In the genomic region with DNA sequence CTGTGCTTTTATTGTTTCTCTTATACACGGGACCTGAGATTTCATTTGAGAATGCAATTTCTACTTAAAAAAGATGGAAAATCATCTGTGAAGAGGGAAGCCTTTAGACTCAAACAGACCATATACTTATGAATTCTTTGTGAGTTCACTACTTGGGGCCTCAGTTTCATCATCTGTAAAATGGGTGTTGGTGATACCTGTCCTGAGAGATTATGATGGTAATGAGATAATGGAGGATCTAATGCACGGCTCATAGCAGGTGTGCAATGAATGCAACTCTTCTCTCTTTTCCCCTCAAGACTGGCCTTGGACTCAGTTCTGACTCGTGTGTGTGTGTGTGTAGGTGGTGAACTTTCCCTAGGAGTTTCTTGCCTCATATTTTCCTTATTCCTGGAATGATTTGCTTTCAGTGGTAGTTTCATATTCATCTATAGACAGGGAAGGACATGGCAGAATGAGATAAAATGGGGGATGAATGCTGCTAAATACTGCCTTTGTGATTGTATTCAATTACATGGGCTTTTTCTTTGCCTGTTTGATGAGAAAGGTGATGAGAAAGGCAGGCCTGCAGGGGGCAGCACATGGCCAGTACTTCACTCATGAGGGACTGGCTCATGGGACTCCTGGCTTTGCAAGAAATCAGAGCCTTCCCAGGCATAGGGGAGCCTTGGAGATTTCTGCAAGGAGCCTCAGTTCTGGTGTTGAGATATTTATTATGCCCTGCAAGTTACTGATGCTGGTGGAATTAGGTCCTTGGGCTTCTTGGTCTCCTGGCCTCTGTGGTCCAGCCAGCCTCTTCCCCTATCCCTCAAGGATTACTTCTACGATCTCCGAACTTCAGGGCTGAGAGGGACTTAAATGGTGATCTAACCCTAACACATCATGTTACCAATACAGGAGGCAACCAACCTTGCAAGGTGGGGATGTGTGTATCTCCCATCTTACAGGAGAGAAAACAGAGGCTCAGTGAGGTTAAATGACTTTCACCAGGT, we compare ENCODE assay signal across 8 cellular contexts.
DNase-seq lines count a peak whose midpoint lies in the region; ATAC-seq and TF ChIP-seq lines count a peak whose summit lies in the region.

No MANE protein-coding gene starts in this region.

- intact Hi-C loops in right lobe of liver (cut with DNase I): no loop called here

- H3K4me3 ChIP-seq in choroid plexus epithelial cell (ENCODE audit: low read depth, low read length): no peak overlapping the region
- no peak overlapping the region for H3K4me3 ChIP-seq in right lobe of liver

- no peak for TF ChIP-seq POLR2A in right lobe of liver (IDR thresholded peaks at IDR 0.05)

- ATAC-seq in right lobe of liver: peak; percentile 87 to 98 (median 92)
- ATAC-seq in GM18517 (IDR thresholded peaks at IDR 0.05; ENCODE audit: unreplicated experiment): no peak

- in situ Hi-C loops in ACHN (cut with HindIII; ENCODE audit: low pct_ligation_motif_present, low pct_unique_long_range_greater_than_20kb, low sequenced_read_pairs): no loop called here

- H3K36me3 ChIP-seq in right lobe of liver: no peaks in the 10 kb centered on the region

- H3K27me3 ChIP-seq in right lobe of liver: no peaks in the 10 kb centered on the region

- no peak overlapping the region for H3K27ac ChIP-seq in right lobe of liver

- WGBS in right lobe of liver (ENCODE audit: insufficient coverage, low coverage, low lambda C conversion rate, missing lambda C conversion rate): 51% methylated on average over 3 of the region's 5 CpGs

- DNase-seq in ACHN (peak; percentile 68), GM20000 (ENCODE audit: low spot score) (peak; percentile 73), NCI-H226 (peak; percentile 68), choroid plexus epithelial cell (ENCODE audit: low read depth) (peak; percentile 90), right lobe of liver (peak; percentile 80 to 85 (median 83))
- peak; percentile 63 to 73 for DNase-seq in activated CD4-positive, alpha-beta T cell treated with anti-CD3 and anti-CD28 coated beads for 4 hours
- peak; percentile 40 to 45 (median 41) for DNase-seq in stimulated activated CD4-positive, alpha-beta T cell treated with anti-CD3 and anti-CD28 coated beads, TNF-alpha, amount 100 ng/mL, for 4 hours (ENCODE audit: low read depth in 3 of 3)

- no peaks in the 10 kb centered on the region for H3K4me1 ChIP-seq in right lobe of liver

- TF ChIP-seq CTCF in GM20000 (IDR thresholded peaks at IDR 0.05; ENCODE audit: extremely low read depth, missing control alignments) (peak; percentile 71), choroid plexus epithelial cell (conservative IDR thresholded peaks at IDR 0.05; ENCODE audit: low read depth, low read length) (peak; percentile 93), right lobe of liver (IDR thresholded peaks at IDR 0.05) (peak; percentile 68 to 86 (median 78))

- H3K9me3 ChIP-seq in right lobe of liver: no peaks in the 10 kb centered on the region
